13 cellular contexts compared by ENCODE assay signal in the genomic region with DNA sequence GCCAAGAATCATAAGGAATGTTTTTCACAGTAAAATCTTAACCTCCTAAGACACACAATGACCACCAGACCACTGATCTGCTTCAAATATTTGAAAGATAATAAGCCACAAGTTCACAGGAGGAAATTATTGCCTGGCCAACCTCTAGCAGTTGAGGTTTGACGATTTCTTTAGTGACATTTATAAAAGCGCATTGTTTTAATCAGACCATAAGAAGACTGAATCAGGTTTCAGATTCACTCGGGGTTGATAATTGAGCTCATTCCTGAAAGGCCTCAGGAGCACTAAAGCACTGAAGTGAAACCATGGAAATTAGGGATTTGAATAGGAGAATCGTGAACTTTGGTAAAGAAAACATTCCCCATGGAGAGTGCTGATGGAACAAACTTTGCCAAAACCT.
"Had no signal": no experiment of that assay in that cellular context is flagged by ENCODE, and none has a peak within 500 bp of the region (broad histone marks: within the 10 kb centered on the region; RNA-seq: fewer than 3 reads in every experiment).

No MANE protein-coding gene starts in this region.

- H3K36me3 Mint-ChIP-seq: activated naive CD8-positive, alpha-beta T cell treated with anti-CD3 and anti-CD28 coated beads for 36 hours; naive B cell had no signal

- H3K27me3 Mint-ChIP-seq: activated CD4-positive, alpha-beta T cell treated with anti-CD3 and anti-CD28 coated beads, Interleukin-2, amount 10 ng/mL, durations not matched to agents 7 days and 5 days; activated naive CD8-positive, alpha-beta T cell treated with anti-CD3 and anti-CD28 coated beads for 36 hours; naive B cell; stimulated activated naive CD8-positive, alpha-beta T cell treated with anti-CD3 and anti-CD28 coated beads, Interleukin-15, Interleukin-2, amounts not matched to agents 100 ng/mL and 50 ng/mL, for 24 hours had no signal

- H3K36me3 ChIP-seq: suprapubic skin had no signal

- H3K4me3 Mint-ChIP-seq: activated CD4-positive, alpha-beta T cell treated with anti-CD3 and anti-CD28 coated beads, Interleukin-2, amount 10 ng/mL, durations not matched to agents 7 days and 5 days; activated naive CD8-positive, alpha-beta T cell treated with anti-CD3 and anti-CD28 coated beads for 36 hours; activated T-helper 1 cell treated with anti-CD3 and anti-CD28 coated beads, Interleukin-12 subunit alpha, Interleukin-12 subunit beta, Interleukin-2, Interleukin-4 antibody, amounts not matched to agents 30 ng/mL and 10 ng/mL and 1 ng/mL, durations not matched to agents 14 hours and 24 hours and 36 hours; naive B cell; stimulated activated naive CD8-positive, alpha-beta T cell treated with anti-CD3 and anti-CD28 coated beads, Interleukin-15, Interleukin-2, amounts not matched to agents 100 ng/mL and 50 ng/mL, for 24 hours had no signal

- H3K4me3 ChIP-seq: lung, SK-N-MC, smooth muscle cell, suprapubic skin had no signal

- DNase-seq: activated CD4-positive, alpha-beta T cell treated with anti-CD3 and anti-CD28 coated beads, Interleukin-2, amount 10 ng/mL, durations not matched to agents 7 days and 5 days; activated naive CD8-positive, alpha-beta T cell treated with anti-CD3 and anti-CD28 coated beads for 36 hours; left cardiac atrium; naive B cell; occipital lobe; trophoblast cell had no signal

- H3K27ac Mint-ChIP-seq: activated CD4-positive, alpha-beta T cell treated with anti-CD3 and anti-CD28 coated beads, Interleukin-2, amount 10 ng/mL, durations not matched to agents 7 days and 5 days; activated naive CD8-positive, alpha-beta T cell treated with anti-CD3 and anti-CD28 coated beads for 36 hours; activated T-helper 1 cell treated with anti-CD3 and anti-CD28 coated beads, Interleukin-12 subunit alpha, Interleukin-12 subunit beta, Interleukin-2, Interleukin-4 antibody, amounts not matched to agents 30 ng/mL and 10 ng/mL and 1 ng/mL, durations not matched to agents 14 hours and 24 hours and 36 hours; naive B cell; stimulated activated naive CD8-positive, alpha-beta T cell treated with anti-CD3 and anti-CD28 coated beads, Interleukin-15, Interleukin-2, amounts not matched to agents 100 ng/mL and 50 ng/mL, for 24 hours had no signal

- H3K4me1 Mint-ChIP-seq: activated CD4-positive, alpha-beta T cell treated with anti-CD3 and anti-CD28 coated beads, Interleukin-2, amount 10 ng/mL, durations not matched to agents 7 days and 5 days; activated naive CD8-positive, alpha-beta T cell treated with anti-CD3 and anti-CD28 coated beads for 36 hours had no signal

- H3K9me3 ChIP-seq: suprapubic skin had no signal

- H3K27me3 ChIP-seq: suprapubic skin had no signal

- ATAC-seq: left cardiac atrium, right cardiac atrium had no signal

- H3K4me1 ChIP-seq: suprapubic skin had no signal

- H3K9me3 Mint-ChIP-seq: activated CD4-positive, alpha-beta T cell treated with anti-CD3 and anti-CD28 coated beads, Interleukin-2, amount 10 ng/mL, durations not matched to agents 7 days and 5 days; stimulated activated naive CD8-positive, alpha-beta T cell treated with anti-CD3 and anti-CD28 coated beads, Interleukin-15, Interleukin-2, amounts not matched to agents 100 ng/mL and 50 ng/mL, for 24 hours had no signal

- H3K27ac ChIP-seq: SK-N-MC, suprapubic skin had no signal
